ENCODE assay signal across 29 cellular contexts in the genomic region with DNA sequence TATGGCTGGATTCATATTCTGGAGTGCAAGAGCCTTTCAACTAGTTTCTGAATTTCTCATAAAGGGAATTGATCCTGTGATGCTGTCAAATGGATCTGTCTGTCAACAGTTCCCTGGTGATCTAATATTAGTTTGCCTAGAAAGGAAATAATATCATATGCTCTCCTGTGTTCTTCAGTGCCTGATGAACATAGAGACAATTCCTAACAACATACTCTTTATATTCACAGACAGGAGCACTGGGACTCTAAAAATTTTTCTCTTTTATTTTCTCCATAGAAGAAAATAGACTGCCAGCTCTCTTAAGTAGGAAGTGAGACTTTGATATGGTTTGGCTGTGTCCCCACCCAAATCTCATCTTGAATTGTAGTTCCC.
"Had no signal": no experiment of that assay in that cellular context is flagged by ENCODE, and none has a peak within 500 bp of the region (broad histone marks: within the 10 kb centered on the region; RNA-seq: fewer than 3 reads in every experiment).

No MANE protein-coding gene starts in this region.

- H3K36me3 ChIP-seq: breast epithelium, cardiac muscle cell, gastrocnemius medialis, heart right ventricle had no signal

- H3K27ac Mint-ChIP-seq: activated CD4-positive, alpha-beta memory T cell treated with anti-CD3 and anti-CD28 coated beads, Interleukin-2, amount 10 ng/mL, durations not matched to agents 7 days and 5 days; activated CD4-positive, alpha-beta T cell treated with anti-CD3 and anti-CD28 coated beads, Interleukin-2, amount 10 ng/mL, durations not matched to agents 7 days and 5 days; activated naive CD8-positive, alpha-beta T cell; activated T-helper 17 cell treated with anti-CD3 and anti-CD28 coated beads, Interleukin-2, amount 50 U/mL, for 72 hours; dendritic cell treated with granulocyte-macrophage colony-stimulating factor and Interleukin-4, amounts not matched to agents 40 ng/mL and 50 ng/mL, for 4 days; endodermal cell; WTC11 had no signal

- H3K27me3 ChIP-seq: body of pancreas, breast epithelium, cardiac muscle cell, foreskin keratinocyte, gastrocnemius medialis, heart right ventricle had no signal

- H3K9me3 Mint-ChIP-seq: activated CD4-positive, alpha-beta memory T cell treated with anti-CD3 and anti-CD28 coated beads, Interleukin-2, amount 10 ng/mL, durations not matched to agents 7 days and 5 days; activated CD4-positive, alpha-beta T cell treated with anti-CD3 and anti-CD28 coated beads, Interleukin-2, amount 10 ng/mL, durations not matched to agents 7 days and 5 days; activated T-cell treated with anti-CD3 and anti-CD28 coated beads, Interleukin-2, amount 50 U/mL, for 4 hours; activated T-helper 17 cell treated with anti-CD3 and anti-CD28 coated beads, Interleukin-2, amount 50 U/mL, for 72 hours; endodermal cell had no signal

- H3K4me1 Mint-ChIP-seq: activated CD4-positive, alpha-beta memory T cell treated with anti-CD3 and anti-CD28 coated beads, Interleukin-2, amount 10 ng/mL, durations not matched to agents 7 days and 5 days; activated CD4-positive, alpha-beta T cell treated with anti-CD3 and anti-CD28 coated beads, Interleukin-2, amount 10 ng/mL, durations not matched to agents 7 days and 5 days; activated T-helper 17 cell treated with anti-CD3 and anti-CD28 coated beads, Interleukin-2, amount 50 U/mL, for 72 hours; endodermal cell; WTC11 had no signal

- H3K4me3 Mint-ChIP-seq: activated CD4-positive, alpha-beta memory T cell treated with anti-CD3 and anti-CD28 coated beads, Interleukin-2, amount 10 ng/mL, durations not matched to agents 7 days and 5 days; activated CD4-positive, alpha-beta T cell treated with anti-CD3 and anti-CD28 coated beads, Interleukin-2, amount 10 ng/mL, durations not matched to agents 7 days and 5 days; activated naive CD8-positive, alpha-beta T cell; activated T-cell treated with anti-CD3 and anti-CD28 coated beads, Interleukin-2, amount 50 U/mL, for 4 hours; activated T-helper 17 cell treated with anti-CD3 and anti-CD28 coated beads, Interleukin-2, amount 50 U/mL, for 72 hours; dendritic cell treated with granulocyte-macrophage colony-stimulating factor and Interleukin-4, amounts not matched to agents 40 ng/mL and 50 ng/mL, for 4 days; endodermal cell; WTC11 had no signal

- H3K4me1 ChIP-seq: body of pancreas, breast epithelium, foreskin keratinocyte, gastrocnemius medialis, heart right ventricle had no signal

- H3K36me3 Mint-ChIP-seq: activated naive CD8-positive, alpha-beta T cell; WTC11 had no signal

- H3K4me3 ChIP-seq: body of pancreas, breast epithelium, cardiac muscle cell, coronary artery, dorsolateral prefrontal cortex, gastrocnemius medialis, heart right ventricle had no signal

- H3K9me3 ChIP-seq: body of pancreas, breast epithelium, gastrocnemius medialis had no signal

- H3K27ac ChIP-seq: body of pancreas, breast epithelium, cardiac muscle cell, coronary artery, dorsolateral prefrontal cortex, foreskin keratinocyte, gastrocnemius medialis had no signal

- H3K27me3 Mint-ChIP-seq: activated CD4-positive, alpha-beta memory T cell treated with anti-CD3 and anti-CD28 coated beads, Interleukin-2, amount 10 ng/mL, durations not matched to agents 7 days and 5 days; activated CD4-positive, alpha-beta T cell treated with anti-CD3 and anti-CD28 coated beads, Interleukin-2, amount 10 ng/mL, durations not matched to agents 7 days and 5 days; activated T-helper 17 cell treated with anti-CD3 and anti-CD28 coated beads, Interleukin-2, amount 50 U/mL, for 72 hours; dendritic cell treated with granulocyte-macrophage colony-stimulating factor and Interleukin-4, amounts not matched to agents 40 ng/mL and 50 ng/mL, for 4 days had no signal

- DNase-seq: activated CD4-positive, alpha-beta memory T cell treated with anti-CD3 and anti-CD28 coated beads, Interleukin-2, amount 10 ng/mL, durations not matched to agents 7 days and 5 days; activated CD4-positive, alpha-beta T cell treated with anti-CD3 and anti-CD28 coated beads for 1 hour; activated CD4-positive, alpha-beta T cell treated with anti-CD3 and anti-CD28 coated beads for 4 hours; activated CD4-positive, alpha-beta T cell treated with anti-CD3 and anti-CD28 coated beads, Interleukin-2, amount 10 ng/mL, durations not matched to agents 7 days and 5 days; activated CD4-positive, alpha-beta T cell treated with anti-CD3 and anti-CD28 coated beads, Interleukin-2, amount 50 U/mL, for 4 hours; activated CD8-positive, alpha-beta memory T cell treated with anti-CD3 and anti-CD28 coated beads, Interleukin-2, amount 50 U/mL, for 48 hours; activated effector memory CD4-positive, alpha-beta T cell treated with Interleukin-2 at 50 U/mL for 16 hours; activated gamma-delta T cell treated with Interleukin-2 at 50 U/mL for 16 hours; activated naive CD4-positive, alpha-beta T cell treated with anti-CD3 and anti-CD28 coated beads, Interleukin-2, amount 50 U/mL, for 16 hours; activated naive CD4-positive, alpha-beta T cell treated with Interleukin-2 at 50 U/mL for 16 hours; activated T-cell treated with anti-CD3 and anti-CD28 coated beads, Interleukin-2, amount 50 U/mL, for 4 hours; anterior cingulate cortex; body of pancreas; central memory CD4-positive, alpha-beta T cell; cerebellar nuclear complex; effector memory CD4-positive, alpha-beta T cell; endodermal cell; gastrocnemius medialis; heart right ventricle; T-helper 2 cell had no signal
